Comparison of ENCODE assay signal across 10 cellular contexts in the genomic region with DNA sequence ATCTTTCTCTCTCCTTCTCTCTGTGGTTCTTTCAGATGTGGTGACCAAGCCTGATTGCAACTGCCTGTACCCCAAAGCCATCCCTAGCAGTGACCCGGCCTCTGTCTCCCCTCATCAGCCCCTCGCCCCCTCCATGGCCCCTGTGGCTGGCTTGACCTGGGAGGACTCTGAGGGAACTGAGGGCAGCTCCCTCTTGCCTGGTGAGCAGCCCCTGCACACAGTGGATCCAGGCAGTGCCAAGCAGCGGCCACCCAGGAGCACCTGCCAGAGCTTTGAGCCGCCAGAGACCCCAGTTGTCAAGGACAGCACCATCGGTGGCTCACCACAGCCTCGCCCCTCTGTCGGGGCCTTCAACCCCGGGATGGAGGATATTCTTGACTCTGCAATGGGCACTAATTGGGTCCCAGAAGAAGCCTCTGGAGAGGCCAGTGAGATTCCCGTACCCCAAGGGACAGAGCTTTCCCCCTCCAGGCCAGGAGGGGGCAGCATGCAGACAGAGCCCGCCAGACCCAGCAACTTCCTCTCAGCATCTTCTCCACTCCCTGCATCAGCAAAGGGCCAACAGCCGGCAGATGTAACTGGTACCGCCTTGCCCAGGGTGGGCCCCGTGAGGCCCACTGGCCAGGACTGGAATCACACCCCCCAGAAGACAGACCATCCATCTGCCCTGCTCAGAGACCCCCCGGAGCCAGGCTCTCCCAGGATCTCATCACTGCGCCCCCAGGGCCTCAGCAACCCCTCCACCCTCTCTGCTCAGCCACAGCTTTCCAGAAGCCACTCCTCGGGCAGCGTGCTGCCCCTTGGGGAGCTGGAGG. TPM values are rescaled to one million over a fixed set of nuclear protein-coding genes. Genes with fewer than 3 reads are reported as not detected.
DNase-seq lines count a peak whose midpoint lies in the region; ATAC-seq and TF ChIP-seq lines count a peak whose summit lies in the region.
"Had no signal": no experiment of that assay in that cellular context is flagged by ENCODE, and none has a peak within 500 bp of the region (broad histone marks: within the 10 kb centered on the region; RNA-seq: fewer than 3 reads in every experiment).

No MANE protein-coding gene starts in this region.

- no peak overlapping the region for H3K4me3 ChIP-seq in Peyer's patch
- no peak overlapping the region for H3K4me3 ChIP-seq in esophagus squamous epithelium
- H3K4me3 ChIP-seq in smooth muscle cell, result no peak overlapping the region
- H3K4me3 ChIP-seq: thoracic aorta had no signal

- TF ChIP-seq CTCF in Peyer's patch (IDR thresholded peaks at IDR 0.05), result peak in 4 of 6 experiments; percentile 41 to 67 (median 61)
- TF ChIP-seq CTCF in esophagus squamous epithelium (IDR thresholded peaks at IDR 0.05), result peak in 5 of 6 experiments; percentile 28 to 50 (median 31)
- TF ChIP-seq CTCF in smooth muscle cell (IDR thresholded peaks at IDR 0.05; ENCODE audit: borderline replicate concordance, insufficient read depth, poor library complexity, severe bottlenecking), result peak; percentile 33

- H4K20me1 ChIP-seq in smooth muscle cell (ENCODE audit: low read depth), result no peaks in the 10 kb centered on the region

- no peaks in the 10 kb centered on the region for H3K9me3 ChIP-seq in Peyer's patch
- no peaks in the 10 kb centered on the region for H3K9me3 ChIP-seq in esophagus squamous epithelium
- no peaks in the 10 kb centered on the region for H3K9me3 ChIP-seq in smooth muscle cell (replicated peaks; ENCODE audit: low read depth)
- H3K9me3 ChIP-seq: thoracic aorta had no signal

- H2AFZ ChIP-seq in smooth muscle cell (ENCODE audit: low read depth), result no peak overlapping the region

- no peaks in the 10 kb centered on the region for H3F3A ChIP-seq in smooth muscle cell (ENCODE audit: low read depth)

- TF ChIP-seq POLR2A in Peyer's patch (IDR thresholded peaks at IDR 0.05) (no peak), esophagus squamous epithelium (IDR thresholded peaks at IDR 0.05) (no peak)

- peaks cover 0 to 85% (median 0%) of the 10 kb centered on the region in 3 donors for H3K36me3 ChIP-seq in Peyer's patch
- H3K36me3 ChIP-seq in esophagus squamous epithelium, result peaks cover 26 to 95% (median 64%) of the 10 kb centered on the region in 3 donors
- H3K36me3 ChIP-seq in smooth muscle cell (ENCODE audit: low read depth), result no peaks in the 10 kb centered on the region

- H3K9ac ChIP-seq in smooth muscle cell (ENCODE audit: low read depth), result no peak overlapping the region

- peak overlapping the region; percentile 12 to 33 (median 19) for H3K27ac ChIP-seq in Peyer's patch
- H3K27ac ChIP-seq in esophagus squamous epithelium, result peak overlapping the region in 3 of 4 donors; percentile 87 to 89 (median 88)
- H3K27ac ChIP-seq in smooth muscle cell (ENCODE audit: low read depth), result no peak overlapping the region
- H3K27ac ChIP-seq: thoracic aorta had no signal

- H3K27me3 ChIP-seq in Peyer's patch, result no peaks in the 10 kb centered on the region
- no peaks in the 10 kb centered on the region for H3K27me3 ChIP-seq in esophagus squamous epithelium
- no peaks in the 10 kb centered on the region for H3K27me3 ChIP-seq in smooth muscle cell (ENCODE audit: low read depth)

- no peaks in the 10 kb centered on the region for H3K79me2 ChIP-seq in smooth muscle cell (ENCODE audit: low read depth)

- H3K4me2 ChIP-seq in smooth muscle cell, result no peak overlapping the region

- WGBS in esophagus squamous epithelium, 2 donors, result 85 to 100% methylated on average over 2 to 3 of the region's 17 CpGs
- WGBS in smooth muscle cell (ENCODE audit: low lambda C conversion rate), result 83% methylated on average over 17 of the region's 17 CpGs

- intact Hi-C loops in esophagus squamous epithelium (cut with DNase I), result no loop called here

- ATAC-seq in HG03354 (IDR thresholded peaks at IDR 0.05; ENCODE audit: poor library complexity, severe bottlenecking, unreplicated experiment), result no peak

- peak; percentile 46 for DNase-seq in activated CD4-positive, alpha-beta T cell treated with anti-CD3 and anti-CD28 coated beads for 48 hours
- DNase-seq in activated CD4-positive, alpha-beta T cell treated with anti-CD3 and anti-CD28 coated beads, Interleukin-2, amount 50 U/mL, for 4 hours, result no peak
- DNase-seq in Peyer's patch (peak in 1 of 3 donors; percentile 38), esophagus squamous epithelium (lab: John Stamatoyannopoulos, UW) (no peak), smooth muscle cell (lab: John Stamatoyannopoulos, UW; ENCODE audit: unreplicated experiment) (no peak), medulla oblongata (ENCODE audit: extremely low spot score) (no peak), NCI-H1436 (lab: John Stamatoyannopoulos, UW) (no peak)
- DNase-seq: CD4-positive, CD25-positive, alpha-beta regulatory T cell had no signal

- H3K4me1 ChIP-seq in Peyer's patch (peaks cover 0 to 20% (median under 1%) of the 10 kb centered on the region in 4 donors), esophagus squamous epithelium (peaks cover 25 to 80% (median 50%) of the 10 kb centered on the region in 3 donors), smooth muscle cell (ENCODE audit: low read depth) (no peaks in the 10 kb centered on the region)

RNA-seq across cellular contexts. Expression of a gene that starts 12.7 kb away (rescaled TPM):
- 10 to 100 TPM in 3 of 4 donors, 1 to 10 TPM in 1; 8.9 to 49.5 (median 26.6) TPM for total RNA-seq in Peyer's patch
- 10 to 100 TPM in 3 of 4 donors, 1 to 10 TPM in 1; 7.6 to 34.8 (median 15.9) TPM for total RNA-seq in esophagus squamous epithelium
- 30.9 and 43.4 TPM in 2 replicates for total RNA-seq in smooth muscle cell
- polyA plus RNA-seq in smooth muscle cell, result 17.1 and 22.4 TPM in 2 replicates
